In genomic region chr17:51527230-51527982, GRCh38 we compare ENCODE assay signal across 21 cellular contexts.
"Had no signal": no experiment of that assay in that cellular context is flagged by ENCODE, and none has a peak within 500 bp of the region (broad histone marks: within the 10 kb centered on the region; RNA-seq: fewer than 3 reads in every experiment).

No MANE protein-coding gene starts in this region.

- ATAC-seq: left lobe of liver; naive thymus-derived CD8-positive, alpha-beta T cell; right cardiac atrium; stimulated activated effector memory CD8-positive, alpha-beta T cell treated with anti-CD3 and anti-CD28 coated beads, Interleukin-12 subunit alpha, Interleukin-12 subunit beta, amount 100 ng/mL, for 72 hours had no signal

- H3K4me3 ChIP-seq: dorsolateral prefrontal cortex, ovary, psoas muscle, sigmoid colon, stomach, thyroid gland, uterus had no signal

- H3K9me3 Mint-ChIP-seq: type B pancreatic cell had no signal

- H3K27ac ChIP-seq: dorsolateral prefrontal cortex, ovary, psoas muscle, sigmoid colon, stomach, thyroid gland, uterus had no signal

- H3K36me3 ChIP-seq: ovary, sigmoid colon, stomach, thyroid gland, uterus had no signal

- H3K4me3 Mint-ChIP-seq: naive thymus-derived CD8-positive, alpha-beta T cell; nephron progenitor cell; stimulated activated effector memory CD8-positive, alpha-beta T cell treated with anti-CD3 and anti-CD28 coated beads, Interleukin-12 subunit alpha, Interleukin-12 subunit beta, amount 100 ng/mL, for 72 hours; type B pancreatic cell had no signal

- H3K4me1 ChIP-seq: psoas muscle, sigmoid colon, stomach, thyroid gland, uterus had no signal

- H3K4me1 Mint-ChIP-seq: naive thymus-derived CD8-positive, alpha-beta T cell; stimulated activated effector memory CD8-positive, alpha-beta T cell treated with anti-CD3 and anti-CD28 coated beads, Interleukin-12 subunit alpha, Interleukin-12 subunit beta, amount 100 ng/mL, for 72 hours had no signal

- H3K27me3 ChIP-seq: ovary, sigmoid colon, thyroid gland, uterus had no signal

- H3K36me3 Mint-ChIP-seq: stimulated activated effector memory CD8-positive, alpha-beta T cell treated with anti-CD3 and anti-CD28 coated beads, Interleukin-12 subunit alpha, Interleukin-12 subunit beta, amount 100 ng/mL, for 72 hours; type B pancreatic cell had no signal

- H3K9me3 ChIP-seq: ovary, psoas muscle, thyroid gland, uterus had no signal

- H3K27ac Mint-ChIP-seq: nephron progenitor cell; stimulated activated effector memory CD8-positive, alpha-beta T cell treated with anti-CD3 and anti-CD28 coated beads, Interleukin-12 subunit alpha, Interleukin-12 subunit beta, amount 100 ng/mL, for 72 hours; type B pancreatic cell had no signal

- DNase-seq: effector CD4-positive, alpha-beta T cell; head of caudate nucleus; kidney; naive thymus-derived CD8-positive, alpha-beta T cell; nephron progenitor cell; occipital lobe; ovary; posterior cingulate gyrus; psoas muscle; right cardiac atrium; sigmoid colon; stimulated activated CD4-positive, alpha-beta T cell treated with anti-CD3 and anti-CD28 coated beads, Interleukin-2, amount 100 ng/mL, for 24 hours; stimulated activated CD4-positive, alpha-beta T cell treated with anti-CD3 and anti-CD28 coated beads, Interleukin-4, amount 100 ng/mL, for 24 hours; stimulated activated naive CD4-positive, alpha-beta T cell treated with Interleukin-2 at 50 U/mL for 16 hours; stomach; thyroid gland; uterus had no signal
